8 cellular contexts compared by ENCODE assay signal in genomic region chr7:47180268-47180826, GRCh38.
DNase-seq lines count a peak whose midpoint lies in the region; ATAC-seq, FAIRE-seq and TF ChIP-seq lines count a peak whose summit lies in the region.

No MANE protein-coding gene starts in this region.

- no peak overlapping the region for H2AFZ ChIP-seq in osteoblast (ENCODE audit: low read length)

- H3K79me2 ChIP-seq in osteoblast (ENCODE audit: insufficient read depth, low read length), result no peaks in the 10 kb centered on the region

- TF ChIP-seq CTCF in fibroblast of pulmonary artery (IDR thresholded peaks at IDR 0.05; ENCODE audit: low read length, missing control alignments), result peak; percentile 92
- peak; percentile 95 for TF ChIP-seq CTCF in osteoblast (IDR thresholded peaks at IDR 0.05; ENCODE audit: extremely low read depth, low read depth, low read length)

- peak overlapping the region; percentile 61 for H3K4me2 ChIP-seq in osteoblast (ENCODE audit: insufficient read depth, low read length)

- peak overlapping the region; percentile 92 for H3K27ac ChIP-seq in SJCRH30
- no peak overlapping the region for H3K27ac ChIP-seq in osteoblast (ENCODE audit: low read depth, low read length)

- H3K4me1 ChIP-seq in SJCRH30 (peaks cover 14% of the 10 kb centered on the region), osteoblast (ENCODE audit: insufficient read depth, low read length) (peaks cover 16% of the 10 kb centered on the region)

- FAIRE-seq in GM19239 (lab: Jason Lieb, UNC), result peak; percentile 85

- in situ Hi-C loops in Caki2 (cut with HindIII; ENCODE audit: low pct_unique_long_range_greater_than_20kb, low sequenced_read_pairs), result no loop called here

- no peaks in the 10 kb centered on the region for H3K36me3 ChIP-seq in SJCRH30
- H3K36me3 ChIP-seq in osteoblast (ENCODE audit: insufficient read depth, low read length), result no peaks in the 10 kb centered on the region

- ATAC-seq in GM21360 (IDR thresholded peaks at IDR 0.05; ENCODE audit: unreplicated experiment) (no peak), HG03039 (IDR thresholded peaks at IDR 0.05; ENCODE audit: unreplicated experiment) (no peak)

- H3K9me3 ChIP-seq in SJCRH30 (replicated peaks), result no peaks in the 10 kb centered on the region
- no peaks in the 10 kb centered on the region for H3K9me3 ChIP-seq in osteoblast (ENCODE audit: low read depth, low read length)

- peak overlapping the region; percentile 26 for H3K4me3 ChIP-seq in SJCRH30
- H3K4me3 ChIP-seq in fibroblast of pulmonary artery (replicated peaks; ENCODE audit: low read depth, low read length), result no peak overlapping the region
- no peak overlapping the region for H3K4me3 ChIP-seq in osteoblast (ENCODE audit: insufficient read depth, low read length)

- no peaks in the 10 kb centered on the region for H4K20me1 ChIP-seq in osteoblast (ENCODE audit: insufficient read depth, low read length)

- no peaks in the 10 kb centered on the region for H3K27me3 ChIP-seq in SJCRH30
- peaks cover 14% of the 10 kb centered on the region for H3K27me3 ChIP-seq in osteoblast (ENCODE audit: insufficient read depth, low read length)

- peak; percentile 54 for DNase-seq in Caki2 (ENCODE audit: low read depth)
- DNase-seq in GM19239 (ENCODE audit: insufficient read length, low spot score), result no peak
- peak; percentile 57 for DNase-seq in LoVo (ENCODE audit: low spot score)
- peak; percentile 65 to 90 for DNase-seq in SJCRH30
- peak; percentile 79 for DNase-seq in fibroblast of pulmonary artery (ENCODE audit: low read depth)
- DNase-seq in osteoblast (ENCODE audit: insufficient read length, low spot score, missing footprints), result peak; percentile 89
